Comparison of ENCODE assay signal across 1 cellular context in genomic region chr14:100212476-100213333, GRCh38.
TF ChIP-seq lines count a peak whose summit lies in the region.

No MANE protein-coding gene starts in this region.

TF ChIP-seq in A549, 52 proteins besides CTCF, POLR2A, EP300 and RAD21 (continued from another document):
- TF ChIP-seq REST (IDR thresholded peaks at IDR 0.05) = no peak
- TF ChIP-seq NPAS2 (CRISPR knock-in tag; IDR thresholded peaks at IDR 0.05; ENCODE audit: borderline replicate concordance) = no peak
- no peak for TF ChIP-seq ELK1 (IDR thresholded peaks at IDR 0.05; ENCODE audit: low read depth, low read length)
- no peak for TF ChIP-seq SREBF2 (IDR thresholded peaks at IDR 0.05)
- TF ChIP-seq MAZ (IDR thresholded peaks at IDR 0.05; ENCODE audit: borderline replicate concordance, low read depth, low read length) = no peak
- TF ChIP-seq ZFP36 (IDR thresholded peaks at IDR 0.05; ENCODE audit: borderline replicate concordance, partially characterized antibody) = no peak
- no peak for TF ChIP-seq NR3C1 (IDR thresholded peaks at IDR 0.05)
- TF ChIP-seq HEYL (CRISPR knock-in tag; IDR thresholded peaks at IDR 0.05) = no peak
- TF ChIP-seq RCOR1 (IDR thresholded peaks at IDR 0.05; ENCODE audit: low read depth, low read length) = no peak
- no peak for TF ChIP-seq RFX5 (IDR thresholded peaks at IDR 0.05)
- no peak for TF ChIP-seq ESRRA (IDR thresholded peaks at IDR 0.05; ENCODE audit: borderline replicate concordance, low read length)
- TF ChIP-seq HOXA7 (CRISPR knock-in tag; IDR thresholded peaks at IDR 0.05) = no peak
- no peak for TF ChIP-seq MYC (IDR thresholded peaks at IDR 0.05; ENCODE audit: borderline replicate concordance, low read length)
